Comparison of ENCODE assay signal across 8 cellular contexts in the genomic region with DNA sequence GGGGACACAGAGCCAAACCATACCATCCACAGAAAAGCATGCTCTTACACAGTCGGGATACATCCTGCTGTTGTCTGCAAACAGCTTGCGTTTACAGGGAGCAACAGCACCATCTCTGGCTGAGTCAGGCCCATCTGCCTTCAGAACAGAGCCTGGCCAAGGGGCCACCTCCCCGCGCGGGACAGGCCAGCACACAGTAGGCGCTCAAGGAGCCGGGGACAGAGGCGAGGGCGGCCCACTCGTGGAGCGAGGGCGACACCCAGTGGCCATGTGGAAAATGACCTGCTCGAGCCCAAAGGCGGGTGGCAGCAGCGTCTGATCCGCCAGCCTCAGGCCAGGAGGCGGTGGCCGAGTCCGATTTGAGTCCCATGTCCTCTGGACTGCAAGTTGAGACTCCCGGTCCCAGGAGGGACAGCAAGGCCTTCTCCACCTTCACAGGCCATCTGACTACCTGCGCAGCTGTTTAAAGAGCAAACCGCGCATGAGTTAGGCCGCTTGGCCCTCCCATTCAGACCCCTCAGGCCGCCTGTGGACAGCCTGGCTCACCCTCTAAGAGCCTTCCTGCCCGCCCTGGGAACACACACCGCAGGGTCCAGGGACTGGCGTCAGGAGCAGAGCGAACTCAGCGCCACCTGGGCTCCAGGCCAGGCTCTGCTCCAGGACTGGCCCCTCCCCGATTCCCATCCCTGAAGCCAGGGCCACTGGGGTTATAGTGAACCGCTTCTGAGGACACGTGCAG. TPM values are rescaled to one million over a fixed set of nuclear protein-coding genes. Genes with fewer than 3 reads are reported as not detected.
DNase-seq lines count a peak whose midpoint lies in the region; ATAC-seq lines count a peak whose summit lies in the region.

No MANE protein-coding gene starts in this region.

- H3K4me1 Mint-ChIP-seq in natural killer cell treated with Interleukin-12 subunit alpha and Interleukin-12 subunit beta and Interleukin-15 and Interleukin-18, amount 100 ng/mL, for 72 hours (ENCODE audit: low read depth in 2 of 2), result peaks cover 7 to 14% of the 10 kb centered on the region in 2 donors

- no peak overlapping the region for H3K27ac Mint-ChIP-seq in natural killer cell treated with Interleukin-12 subunit alpha and Interleukin-12 subunit beta and Interleukin-15 and Interleukin-18, amount 100 ng/mL, for 72 hours

- peak; percentile 65 for ATAC-seq in GM18873 (IDR thresholded peaks at IDR 0.05; ENCODE audit: low FRiP score, unreplicated experiment)
- ATAC-seq in HG03103 (IDR thresholded peaks at IDR 0.05; ENCODE audit: low read depth, unreplicated experiment), result peak; percentile 62
- peak; percentile 82 to 84 for ATAC-seq in natural killer cell treated with Interleukin-12 subunit alpha and Interleukin-12 subunit beta and Interleukin-15 and Interleukin-18, amount 100 ng/mL, for 72 hours

- no peaks in the 10 kb centered on the region for H3K36me3 Mint-ChIP-seq in natural killer cell treated with Interleukin-12 subunit alpha and Interleukin-12 subunit beta and Interleukin-15 and Interleukin-18, amount 100 ng/mL, for 72 hours

- no peaks in the 10 kb centered on the region for H3K9me3 Mint-ChIP-seq in natural killer cell treated with Interleukin-12 subunit alpha and Interleukin-12 subunit beta and Interleukin-15 and Interleukin-18, amount 100 ng/mL, for 72 hours

- no peak overlapping the region for H3K4me3 Mint-ChIP-seq in natural killer cell treated with Interleukin-12 subunit alpha and Interleukin-12 subunit beta and Interleukin-15 and Interleukin-18, amount 100 ng/mL, for 72 hours

- peak; percentile 85 for DNase-seq in AG20443 (ENCODE audit: low spot score)
- DNase-seq in OCI-M1 (lab: John Stamatoyannopoulos, UW), result peak; percentile 70
- DNase-seq in activated T-helper 1 cell treated with Interleukin-2 at 50 U/mL for 16 hours (ENCODE audit: low read depth), result peak; percentile 51
- peak; percentile 56 for DNase-seq in fibroblast of peridontal ligament (ENCODE audit: extremely low read depth)
- DNase-seq in natural killer cell treated with Interleukin-12 subunit alpha and Interleukin-12 subunit beta and Interleukin-15 and Interleukin-18, amount 100 ng/mL, for 72 hours (ENCODE audit: low spot score), result peak; percentile 59
- DNase-seq in stimulated activated naive CD4-positive, alpha-beta T cell treated with Interleukin-2 at 50 U/mL for 16 hours (lab: John Stamatoyannopoulos, UW), result peak; percentile 42

- peaks cover 4 to 11% of the 10 kb centered on the region in 2 donors for H3K27me3 Mint-ChIP-seq in natural killer cell treated with Interleukin-12 subunit alpha and Interleukin-12 subunit beta and Interleukin-15 and Interleukin-18, amount 100 ng/mL, for 72 hours

RNA-seq across cellular contexts. Expression of gene TTC32, which starts 38.3 kb away (rescaled TPM):
- 10 to 100 TPM; 14.8 to 17.8 TPM for total RNA-seq in natural killer cell treated with Interleukin-12 subunit alpha and Interleukin-12 subunit beta and Interleukin-15 and Interleukin-18, amount 100 ng/mL, for 72 hours

Comparison
In these comparisons a context has a peak if more than half of its experiments do, and no peak if none do; other contexts are left out.
1. Peak in every context shown above with its lines: DNase-seq and ATAC-seq.